Comparison of ENCODE assay signal across 18 cellular contexts in genomic region chr2:147657086-147658000, GRCh38.
DNase-seq lines count a peak whose midpoint lies in the region; ATAC-seq lines count a peak whose summit lies in the region.
"Had no signal": no experiment of that assay in that cellular context is flagged by ENCODE, and none has a peak within 500 bp of the region (broad histone marks: within the 10 kb centered on the region; RNA-seq: fewer than 3 reads in every experiment).

No MANE protein-coding gene starts in this region.

- H3K4me1 Mint-ChIP-seq in activated naive CD4-positive, alpha-beta T cell treated with anti-CD3 and anti-CD28 coated beads for 36 hours (ENCODE audit: low read depth), result peaks cover 6% of the 10 kb centered on the region

- CTCF ChIA-PET in activated naive CD4-positive, alpha-beta T cell treated with anti-CD3 and anti-CD28 coated beads for 36 hours (lab: Charles Lee), result no interaction called here

- ATAC-seq in GM19043 (IDR thresholded peaks at IDR 0.05; ENCODE audit: low read depth, unreplicated experiment) (peak; percentile 48), GM21786 (IDR thresholded peaks at IDR 0.05; ENCODE audit: unreplicated experiment) (peak; percentile 47), HG03175 (IDR thresholded peaks at IDR 0.05; ENCODE audit: unreplicated experiment) (peak; percentile 53)
- ATAC-seq: activated CD4-positive, CD25-positive, alpha-beta regulatory T cell treated with anti-CD3 and anti-CD28 coated beads, Interleukin-2, amount 50 U/mL, for 24 hours; activated T-cell treated with anti-CD3 and anti-CD28 coated beads, Interleukin-2, amount 50 U/mL, for 72 hours; gastrocnemius medialis; Right ventricle myocardium inferior; stimulated activated naive CD8-positive, alpha-beta T cell treated with anti-CD3 and anti-CD28 coated beads, Interleukin-15, amount 100 ng/mL, for 72 hours had no signal

- no peak overlapping the region for H3K4me3 Mint-ChIP-seq in activated naive CD4-positive, alpha-beta T cell treated with anti-CD3 and anti-CD28 coated beads for 36 hours
- H3K4me3 Mint-ChIP-seq: activated naive CD8-positive, alpha-beta T cell; activated T-cell treated with anti-CD3 and anti-CD28 coated beads, Interleukin-2, amount 50 U/mL, for 72 hours; CD4-positive, alpha-beta memory T cell; stimulated activated naive CD8-positive, alpha-beta T cell treated with anti-CD3 and anti-CD28 coated beads, Interleukin-15, amount 100 ng/mL, for 72 hours had no signal

- no peaks in the 10 kb centered on the region for H3K27me3 Mint-ChIP-seq in activated naive CD4-positive, alpha-beta T cell treated with anti-CD3 and anti-CD28 coated beads for 36 hours (ENCODE audit: low read depth)
- H3K27me3 Mint-ChIP-seq: activated naive CD8-positive, alpha-beta T cell; CD4-positive, alpha-beta memory T cell; stimulated activated naive CD8-positive, alpha-beta T cell treated with anti-CD3 and anti-CD28 coated beads, Interleukin-15, amount 100 ng/mL, for 72 hours had no signal

- H3K36me3 Mint-ChIP-seq in activated naive CD4-positive, alpha-beta T cell treated with anti-CD3 and anti-CD28 coated beads for 36 hours (ENCODE audit: low read depth), result no peaks in the 10 kb centered on the region
- H3K36me3 Mint-ChIP-seq: activated naive CD8-positive, alpha-beta T cell had no signal

- H3K27ac Mint-ChIP-seq in activated naive CD4-positive, alpha-beta T cell treated with anti-CD3 and anti-CD28 coated beads for 36 hours, result no peak overlapping the region
- H3K27ac Mint-ChIP-seq: activated naive CD8-positive, alpha-beta T cell; activated T-cell treated with anti-CD3 and anti-CD28 coated beads, Interleukin-2, amount 50 U/mL, for 72 hours; CD4-positive, alpha-beta memory T cell; stimulated activated naive CD8-positive, alpha-beta T cell treated with anti-CD3 and anti-CD28 coated beads, Interleukin-15, amount 100 ng/mL, for 72 hours had no signal

- intact Hi-C loops in activated naive CD4-positive, alpha-beta T cell treated with anti-CD3 and anti-CD28 coated beads for 36 hours (cut with micrococcal nuclease), result no loop called here

- H3K9me3 Mint-ChIP-seq in activated naive CD4-positive, alpha-beta T cell treated with anti-CD3 and anti-CD28 coated beads for 36 hours, result no peaks in the 10 kb centered on the region
- H3K9me3 Mint-ChIP-seq: activated T-cell treated with anti-CD3 and anti-CD28 coated beads, Interleukin-2, amount 50 U/mL, for 72 hours had no signal

- DNase-seq in renal cortical epithelial cell (ENCODE audit: low read depth) (peak; percentile 42), NCI-H2029 (lab: John Stamatoyannopoulos, UW) (no peak), NCI-H345 (lab: John Stamatoyannopoulos, UW) (no peak)
- no peak for DNase-seq in activated naive CD4-positive, alpha-beta T cell treated with anti-CD3 and anti-CD28 coated beads for 36 hours
- DNase-seq: activated T-cell treated with anti-CD3 and anti-CD28 coated beads, Interleukin-2, amount 50 U/mL, for 72 hours; CD4-positive, alpha-beta memory T cell; gastrocnemius medialis; kidney glomerular epithelial cell; NCI-H1694; stimulated activated CD4-positive, alpha-beta T cell treated with anti-CD3 and anti-CD28 coated beads, Interleukin-2, amount 100 ng/mL, for 48 hours; stimulated activated naive CD8-positive, alpha-beta T cell treated with anti-CD3 and anti-CD28 coated beads, Interleukin-15, amount 100 ng/mL, for 72 hours; SW 1271 had no signal
